1 cellular context compared by ENCODE assay signal in genomic region chr4:104747635-104748034, GRCh38.
TF ChIP-seq lines count a peak whose summit lies in the region.

No MANE protein-coding gene starts in this region.

TF ChIP-seq in H1, 55 proteins besides CTCF, POLR2A, EP300 and RAD21:
- no peak for TF ChIP-seq FOSL1 (IDR thresholded peaks at IDR 0.05; ENCODE audit: insufficient read depth, low read depth, low read length)
- no peak for TF ChIP-seq HDAC6 (IDR thresholded peaks at IDR 0.05; ENCODE audit: low read depth, low read length)
- no peak for TF ChIP-seq KDM4A (IDR thresholded peaks at IDR 0.05; ENCODE audit: low read depth, low read length, severe bottlenecking)
- TF ChIP-seq NRF1 (IDR thresholded peaks at IDR 0.05; ENCODE audit: low read depth, low read length) = no peak
- TF ChIP-seq CREB1 (IDR thresholded peaks at IDR 0.05) = no peak
- TF ChIP-seq SIRT6 (IDR thresholded peaks at IDR 0.05; ENCODE audit: low read length) = no peak
- no peak for TF ChIP-seq JUN (IDR thresholded peaks at IDR 0.05; ENCODE audit: low read depth, low read length)
